ENCODE assay signal across 8 cellular contexts in the genomic region with DNA sequence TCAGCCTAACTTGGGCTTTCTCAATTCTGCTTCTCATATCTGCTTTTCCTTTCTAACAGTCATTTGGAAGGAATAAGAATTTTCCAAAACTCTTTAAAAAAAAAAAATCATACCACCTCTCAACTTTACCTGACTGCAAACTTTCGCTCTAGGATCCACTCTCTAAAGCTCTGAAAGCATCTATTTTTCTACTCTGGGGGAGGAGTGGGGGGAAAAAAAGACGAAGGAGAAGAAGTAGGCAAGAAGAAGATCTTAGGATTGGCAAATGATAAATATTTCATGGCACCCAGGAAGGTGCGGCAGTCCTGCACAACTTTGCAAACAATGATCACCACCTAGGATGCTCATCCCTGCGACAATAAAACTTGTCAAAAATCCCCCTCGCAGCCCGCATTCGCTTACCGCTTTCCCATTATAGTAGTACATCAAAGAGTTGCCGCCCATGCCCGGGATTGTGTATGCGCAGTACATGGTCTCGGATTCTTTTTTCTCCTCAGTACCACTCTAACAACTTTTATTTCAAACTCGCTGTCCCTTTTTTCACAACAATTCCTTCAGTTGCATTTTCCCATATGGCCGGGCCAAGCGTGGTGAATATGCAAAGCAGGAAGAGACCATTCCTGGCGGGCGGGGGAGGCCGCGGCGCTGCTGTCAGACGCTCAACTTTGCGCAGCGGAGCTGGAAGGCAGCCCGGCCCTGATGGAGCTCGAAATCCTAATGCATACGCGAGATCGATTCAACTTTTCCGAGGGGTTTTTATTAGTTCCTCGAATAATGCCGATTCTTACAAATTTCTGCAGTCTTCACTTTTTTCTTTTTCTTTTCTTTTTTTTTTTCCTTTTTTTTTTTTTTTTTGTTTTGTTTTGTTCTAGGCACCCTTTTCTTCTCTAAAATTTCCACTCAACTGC.
DNase-seq lines count a peak whose midpoint lies in the region; ATAC-seq and TF ChIP-seq lines count a peak whose summit lies in the region.

No MANE protein-coding gene starts in this region.

- DNase-seq in SKM-1 treated with dmso at 0.1 percent for 144 hours (lab: John Stamatoyannopoulos, UW; ENCODE audit: unreplicated experiment) (peak; percentile 29), SKM-1 (lab: John Stamatoyannopoulos, UW; ENCODE audit: unreplicated experiment) (no peak), H7 (peak; percentile 54), M059J (ENCODE audit: low read depth) (peak; percentile 92), T-helper 17 cell (no peak), ecto neural progenitor cell (ENCODE audit: low spot score) (peak; percentile 85), lung (ENCODE audit: low spot score) (peak; percentile 84)
- DNase-seq in stimulated activated CD8-positive, alpha-beta memory T cell treated with anti-CD3 and anti-CD28 coated beads, Interleukin-15, amount 100 ng/mL, for 48 hours (ENCODE audit: low read depth in 2 of 2), result peak; percentile 11 to 14

- H3K4me1 Mint-ChIP-seq in T-helper 17 cell, result peaks cover 4% of the 10 kb centered on the region

- H3K9me3 ChIP-seq in T-helper 17 cell (ENCODE audit: control insufficient read depth, low read length, poor library complexity, severe bottlenecking), result no peaks in the 10 kb centered on the region
- H3K9me3 ChIP-seq in lung (ENCODE audit: control insufficient read depth in 2 of 2, insufficient read depth in 1 of 2, low read length in 1 of 2), result no peaks in the 10 kb centered on the region

- H3K4me1 ChIP-seq in lung (ENCODE audit: control insufficient read depth in 2 of 2, insufficient read depth in 2 of 2, low read length in 2 of 2), result peaks cover 0 to 11% of the 10 kb centered on the region in 2 donors

- H3K4me3 ChIP-seq in H7 (ENCODE audit: insufficient read depth, low read depth, low read length) (peak overlapping the region; percentile 41), lung (peak overlapping the region; percentile 56)

- no peak overlapping the region for H3K27ac Mint-ChIP-seq in T-helper 17 cell

- no peaks in the 10 kb centered on the region for H3K27me3 ChIP-seq in H7 (ENCODE audit: control insufficient read depth, insufficient read depth, low read length)
- H3K27me3 ChIP-seq in lung (ENCODE audit: control insufficient read depth, insufficient read depth), result no peaks in the 10 kb centered on the region

- H3K36me3 Mint-ChIP-seq in T-helper 17 cell (ENCODE audit: low read depth), result peaks cover 3% of the 10 kb centered on the region

- WGBS in lung, 2 donors, result 1% methylated on average over 31 of the region's 31 CpGs

- H3K36me3 ChIP-seq in H7 (replicated peaks; ENCODE audit: control insufficient read depth, insufficient read depth, low read length), result no peaks in the 10 kb centered on the region
- H3K36me3 ChIP-seq in lung (ENCODE audit: control insufficient read depth in 2 of 2, insufficient read depth in 2 of 2, low read length in 2 of 2), result no peaks in the 10 kb centered on the region

- ATAC-seq in T-helper 17 cell (peak; percentile 65), lung (ENCODE audit: insufficient read depth, low FRiP score) (peak; percentile 95)

- peak overlapping the region; percentile 77 to 99 for H3K27ac ChIP-seq in lung (ENCODE audit: low read depth in 1 of 2, low read length in 1 of 2)

- no peak for TF ChIP-seq CTCF in lung (IDR thresholded peaks at IDR 0.05; ENCODE audit: control extremely low read depth, extremely low read depth)

- peak overlapping the region; percentile 25 for H3K4me3 Mint-ChIP-seq in T-helper 17 cell

- peaks cover 33% of the 10 kb centered on the region for H3K27me3 Mint-ChIP-seq in T-helper 17 cell

Comparison
In these comparisons a context has a peak if more than half of its experiments do, and no peak if none do; other contexts are left out.
1. DNase-seq: peak in SKM-1 treated with dmso at 0.1 percent for 144 hours (single experiment), H7 (single experiment), M059J (single experiment), ecto neural progenitor cell (single experiment), lung (single experiment) and stimulated activated CD8-positive, alpha-beta memory T cell treated with anti-CD3 and anti-CD28 coated beads, Interleukin-15, amount 100 ng/mL, for 48 hours (2 of 2); none in SKM-1 (single experiment) and T-helper 17 cell (0 of 3).